25 cellular contexts compared by ENCODE assay signal in genomic region chr10:20372748-20373147, GRCh38.
DNase-seq lines count a peak whose midpoint lies in the region; ATAC-seq, FAIRE-seq and TF ChIP-seq lines count a peak whose summit lies in the region.
"Had no signal": no experiment of that assay in that cellular context is flagged by ENCODE, and none has a peak within 500 bp of the region (broad histone marks: within the 10 kb centered on the region; RNA-seq: fewer than 3 reads in every experiment).

No MANE protein-coding gene starts in this region.

- no peak overlapping the region for H3K14ac ChIP-seq in H9 (ENCODE audit: insufficient read depth, low read length)
- no peak overlapping the region for H3K14ac ChIP-seq in H1 (ENCODE audit: insufficient read length)

- FAIRE-seq in H1 (lab: Jason Lieb, UNC) (peak; percentile 72), pancreas (lab: Jason Lieb, UNC) (no peak)
- FAIRE-seq: GM18507, K562 had no signal

- H3K4me2 ChIP-seq in H9 (ENCODE audit: insufficient read depth, insufficient read length, low read length): peak overlapping the region; percentile 22
- 0 out of 4 replicates have a peak overlapping the region, but pooled peaks have one; percentile 1 to 23 for H3K4me2 ChIP-seq in H1 (ENCODE audit: insufficient read depth in 1 of 2, low read depth in 2 of 2, low read length in 2 of 2)

- no peak overlapping the region for H2BK120ac ChIP-seq in H9 (ENCODE audit: low read depth, low read length, poor library complexity, severe bottlenecking)
- no peak overlapping the region for H2BK120ac ChIP-seq in H1 (replicated peaks; ENCODE audit: low read depth, low read length)

- H2AK5ac ChIP-seq in H9 (ENCODE audit: insufficient read length, low read length) (no peak overlapping the region), H1 (ENCODE audit: low read depth, low read length) (no peak overlapping the region)

- POLR2A ChIA-PET in H1 (lab: Charles Lee; ENCODE audit: partially characterized antibody): interaction anchor here (1.0 to 2.0 kb wide), 4 partner anchors 13 to 556 kb away, joined by 3 to 4 read pairs (median 3); no protein-coding TSS in a partner anchor

- H3K4ac ChIP-seq in H9 (ENCODE audit: low read depth, low read length) (no peak overlapping the region), H1 (replicated peaks; ENCODE audit: insufficient read length, low read depth, low read length) (no peak overlapping the region)

- no peaks in the 10 kb centered on the region for H3K27me3 Mint-ChIP-seq in H9 (ENCODE audit: low read depth)
- H3K27me3 Mint-ChIP-seq in stimulated activated memory B cell treated with anti-CD40 and anti-IgM and Interleukin-4, amounts not matched to agents 10 μg/mL and 1 μg/mL and 100 μg/mL, for 72 hours: no peaks in the 10 kb centered on the region
- H3K27me3 Mint-ChIP-seq: B cell had no signal

- H2BK20ac ChIP-seq in H9 (ENCODE audit: low read depth, low read length, poor library complexity, severe bottlenecking) (no peak overlapping the region), H1 (ENCODE audit: low read length) (0 out of 2 replicates have a peak overlapping the region, but pooled peaks have one; percentile 10)

- ATAC-seq in HG02973 (IDR thresholded peaks at IDR 0.05; ENCODE audit: unreplicated experiment) (no peak), pancreas (no peak)
- no peak for ATAC-seq in stimulated activated memory B cell treated with anti-CD40 and anti-IgM and Interleukin-4, amounts not matched to agents 10 μg/mL and 1 μg/mL and 100 μg/mL, for 72 hours
- ATAC-seq: CD8-positive, alpha-beta T cell; K562; Panc1 had no signal

- H4K5ac ChIP-seq in H9 (ENCODE audit: insufficient read length, low read depth, low read length) (no peak overlapping the region), H1 (ENCODE audit: insufficient read length, low read depth, low read length) (no peak overlapping the region)

- H3K79me1 ChIP-seq in H9 (ENCODE audit: insufficient read depth, low read depth, low read length, poor library complexity, severe bottlenecking): no peaks in the 10 kb centered on the region
- H3K79me1 ChIP-seq in H1 (ENCODE audit: low read depth, low read length): no peaks in the 10 kb centered on the region

- H3K27ac ChIP-seq in H9 (ENCODE audit: insufficient read length, low read depth, low read length): peak overlapping the region; percentile 21
- peak overlapping the region; percentile 38; the same call in 1 of the 2 replicates for H3K27ac ChIP-seq in H1 (ENCODE audit: low read depth, low read length)
- no peak overlapping the region for H3K27ac ChIP-seq in pancreas
- H3K27ac ChIP-seq: C4-2B, HL-60, SK-N-MC had no signal

- no peak overlapping the region for H3K56ac ChIP-seq in H9 (ENCODE audit: insufficient read length, low read depth, low read length)
- no peak overlapping the region for H3K56ac ChIP-seq in H1 (replicated peaks; ENCODE audit: insufficient read length, low read depth, low read length)

- H3K79me2 ChIP-seq in H9 (ENCODE audit: insufficient read depth, low read length) (0 out of 2 replicates have a peak, but pooled peaks cover 2% of the 10 kb centered on the region), H1 (ENCODE audit: control insufficient read depth in 1 of 2, insufficient read depth in 2 of 2, low read length in 2 of 2) (peaks cover 0 to 18% of the 10 kb centered on the region in 2 experiments; a peak in 2 of 4 replicates)

- no peak overlapping the region for H3K9ac ChIP-seq in H9 (ENCODE audit: extremely low read depth, insufficient read length, low read length)
- no peak overlapping the region for H3K9ac ChIP-seq in H1 (replicated peaks in 1 of 4; ENCODE audit: extremely low read depth in 1 of 4, low read depth in 3 of 4, low read length in 3 of 4)
- no peak overlapping the region for H3K9ac ChIP-seq in iPS-15b (ENCODE audit: low read depth, low read length)

- H4K20me1 ChIP-seq in H9 (ENCODE audit: control insufficient read depth, insufficient read depth, insufficient read length): no peaks in the 10 kb centered on the region
- no peaks in the 10 kb centered on the region for H4K20me1 ChIP-seq in H1 (replicated peaks in 1 of 2; ENCODE audit: control insufficient read depth in 1 of 2, insufficient read depth in 2 of 2, low read length in 2 of 2)

- no peak overlapping the region for H2BK15ac ChIP-seq in H9 (ENCODE audit: low read depth, low read length)
- H2BK15ac ChIP-seq in H1 (ENCODE audit: low read length): no peak overlapping the region

- peaks cover 24 to 33% (median 30%) of the 10 kb centered on the region in 3 experiments for H3K36me3 Mint-ChIP-seq in H9 (ENCODE audit: insufficient read depth in 1 of 3, low read depth in 3 of 3)
- no peaks in the 10 kb centered on the region for H3K36me3 Mint-ChIP-seq in stimulated activated memory B cell treated with anti-CD40 and anti-IgM and Interleukin-4, amounts not matched to agents 10 μg/mL and 1 μg/mL and 100 μg/mL, for 72 hours
- H3K36me3 Mint-ChIP-seq: CD8-positive, alpha-beta T cell had no signal

- no peaks in the 10 kb centered on the region for H3K27me3 ChIP-seq in H9 (ENCODE audit: insufficient read depth, low read length)
- no peaks in the 10 kb centered on the region for H3K27me3 ChIP-seq in H1 (replicated peaks in 1 of 4; ENCODE audit: control insufficient read depth in 3 of 4, extremely low read depth in 1 of 4, insufficient read depth in 3 of 4, low read length in 3 of 4)
- H3K27me3 ChIP-seq in iPS-15b (ENCODE audit: control insufficient read depth, insufficient read depth, low read length): no peaks in the 10 kb centered on the region
- H3K27me3 ChIP-seq in pancreas: no peaks in the 10 kb centered on the region

- no peak overlapping the region for H3K18ac ChIP-seq in H9 (ENCODE audit: insufficient read length, low read depth, low read length)
- H3K18ac ChIP-seq in H1 (ENCODE audit: extremely low read depth, low read length): no peak overlapping the region

- H3K36me3 ChIP-seq in H1 (ENCODE audit: control insufficient read depth in 2 of 4, insufficient read depth in 4 of 4, low read length in 3 of 4): peaks cover 0 to 4% (median 2%) of the 10 kb centered on the region in 4 experiments; a peak in 2 of 8 replicates
- no peaks in the 10 kb centered on the region for H3K36me3 ChIP-seq in iPS-15b (ENCODE audit: control insufficient read depth, insufficient read depth, low read length)
- no peaks in the 10 kb centered on the region for H3K36me3 ChIP-seq in pancreas

- peaks cover 32 to 40% of the 10 kb centered on the region in 2 experiments for H3K4me1 Mint-ChIP-seq in H9
- no peaks in the 10 kb centered on the region for H3K4me1 Mint-ChIP-seq in stimulated activated memory B cell treated with anti-CD40 and anti-IgM and Interleukin-4, amounts not matched to agents 10 μg/mL and 1 μg/mL and 100 μg/mL, for 72 hours
- H3K4me1 Mint-ChIP-seq: B cell had no signal

- H3K4me3 Mint-ChIP-seq in H9: peak overlapping the region; percentile 16 to 32; a peak in 3 of 5 replicates
- H3K4me3 Mint-ChIP-seq in stimulated activated memory B cell treated with anti-CD40 and anti-IgM and Interleukin-4, amounts not matched to agents 10 μg/mL and 1 μg/mL and 100 μg/mL, for 72 hours: no peak overlapping the region
- H3K4me3 Mint-ChIP-seq: B cell; CD8-positive, alpha-beta T cell had no signal

- intact Hi-C loops in pancreas (cut with DNase I): no loop called here

- no peak for TF ChIP-seq EP300 in H1 (IDR thresholded peaks at IDR 0.05; ENCODE audit: borderline replicate concordance in 1 of 2, low read depth in 2 of 2, low read length in 2 of 2)

- H3K27ac Mint-ChIP-seq in H9: peak overlapping the region; percentile 20 to 33 (median 23); a peak in 3 of 7 replicates
- no peak overlapping the region for H3K27ac Mint-ChIP-seq in stimulated activated memory B cell treated with anti-CD40 and anti-IgM and Interleukin-4, amounts not matched to agents 10 μg/mL and 1 μg/mL and 100 μg/mL, for 72 hours
- H3K27ac Mint-ChIP-seq: B cell; CD8-positive, alpha-beta T cell had no signal

- DNase-seq in H9 (peak; percentile 40), NCI-H146 (lab: John Stamatoyannopoulos, UW) (peak; percentile 53), H1 (ENCODE audit: low read depth in 1 of 2, low spot score in 2 of 2) (no peak), pancreas (no peak)
- DNase-seq in stimulated activated CD4-positive, alpha-beta T cell treated with anti-CD3 and anti-CD28 coated beads, Interleukin-1b, Interleukin-23, amount 100 ng/mL, for 48 hours: no peak
- DNase-seq: Caco-2; CD8-positive, alpha-beta T cell; DMS79 treated with DMSO at 0.1 percent for 48 hours; Kasumi-1; NCI-H1092 treated with DMSO at 0.1 percent for 48 hours; NCI-H1436; NCI-H1930; NCI-H446 treated with DMSO at 0.1 percent for 48 hours; NCI-H526; SHP77 treated with DMSO at 0.1 percent for 48 hours had no signal

- no peak overlapping the region for H3K23ac ChIP-seq in H9 (ENCODE audit: insufficient read length, low read depth, low read length)
- H3K23ac ChIP-seq in H1 (ENCODE audit: insufficient read length): no peak overlapping the region

- CTCF ChIA-PET in H1 (lab: Charles Lee; ENCODE audit: partially characterized antibody): no interaction called here

- H3K23me2 ChIP-seq in H9 (ENCODE audit: insufficient read length, low read depth, low read length, poor library complexity, severe bottlenecking) (no peaks in the 10 kb centered on the region), H1 (ENCODE audit: low read depth, low read length) (peaks cover 3% of the 10 kb centered on the region; the same call in 1 of the 2 replicates)

- TF ChIP-seq CTCF in H9 (conservative IDR thresholded peaks at IDR 0.05) (no peak), H1 (IDR thresholded peaks at IDR 0.05; ENCODE audit: control extremely low read depth in 1 of 3, insufficient read depth in 1 of 3, low read depth in 1 of 3, low read length in 3 of 3) (no peak), pancreas (IDR thresholded peaks at IDR 0.05) (no peak)

- H2BK5ac ChIP-seq in H9 (ENCODE audit: insufficient read length, low read length): no peak overlapping the region
- H2BK5ac ChIP-seq in H1 (ENCODE audit: low read depth, low read length): peak overlapping the region; percentile 66; the same call in 1 of the 2 replicates

- H4K8ac ChIP-seq in H9 (replicated peaks; ENCODE audit: insufficient read length, low read depth, low read length) (no peak overlapping the region), H1 (ENCODE audit: extremely low read depth, insufficient read depth, low read length) (no peak overlapping the region)

- H2AFZ ChIP-seq in H9 (ENCODE audit: low read length) (no peak overlapping the region), H1 (ENCODE audit: low read length) (no peak overlapping the region)

- TF ChIP-seq RAD21 in H1 (IDR thresholded peaks at IDR 0.05 in 1 of 2, conservative IDR thresholded peaks at IDR 0.05 in 1 of 2; ENCODE audit: low read depth in 2 of 2, low read length in 2 of 2): no peak

- H3T11ph ChIP-seq in H9 (ENCODE audit: low read length): no peak overlapping the region

- H3K9me3 ChIP-seq in H9 (ENCODE audit: control insufficient read depth, low read depth, low read length): peaks cover 5% of the 10 kb centered on the region
- H3K9me3 ChIP-seq in H1 (ENCODE audit: insufficient read depth in 2 of 2, low read depth in 1 of 2, low read length in 1 of 2): peaks cover 3 to 8% of the 10 kb centered on the region in 2 experiments; a peak in 1 of 4 replicates
- H3K9me3 ChIP-seq in iPS-15b (ENCODE audit: control insufficient read depth, insufficient read depth, low read length): peaks cover 6% of the 10 kb centered on the region
- H3K9me3 ChIP-seq in pancreas: no peaks in the 10 kb centered on the region
- H3K9me3 ChIP-seq: Caco-2 had no signal

- H3K4me1 ChIP-seq in H9 (ENCODE audit: insufficient read depth, low read length) (no peaks in the 10 kb centered on the region; the same call in 1 of the 2 replicates), H1 (replicated peaks in 1 of 4; ENCODE audit: control insufficient read depth in 3 of 4, insufficient read depth in 4 of 4, low read length in 3 of 4) (peaks cover 3 to 11% (median 6%) of the 10 kb centered on the region in 4 experiments; a peak in 6 of 7 replicates), iPS-15b (ENCODE audit: control insufficient read depth, insufficient read depth, low read length) (peaks cover 14% of the 10 kb centered on the region), pancreas (no peaks in the 10 kb centered on the region)
- H3K4me1 ChIP-seq: Caco-2 had no signal

- no peak overlapping the region for H4K91ac ChIP-seq in H9 (ENCODE audit: insufficient read length, low read depth, low read length)
- H4K91ac ChIP-seq in H1 (replicated peaks; ENCODE audit: insufficient read length, low read length): no peak overlapping the region

- H3K9me3 Mint-ChIP-seq in H9: peaks cover 30 to 32% of the 10 kb centered on the region in 2 experiments; a peak in 4 of 5 replicates
- H3K9me3 Mint-ChIP-seq in stimulated activated memory B cell treated with anti-CD40 and anti-IgM and Interleukin-4, amounts not matched to agents 10 μg/mL and 1 μg/mL and 100 μg/mL, for 72 hours: peaks cover 5% of the 10 kb centered on the region

- H2BK12ac ChIP-seq in H9 (ENCODE audit: insufficient read length, low read depth, low read length) (no peak overlapping the region), H1 (ENCODE audit: low read depth, low read length) (no peak overlapping the region)

- H3K4me3 ChIP-seq in H1 (ENCODE audit: extremely low read depth in 1 of 4, insufficient read depth in 2 of 4, low read depth in 3 of 4, low read length in 4 of 4): peak overlapping the region in 1 of 4 experiments; percentile 40; a peak in 1 of 8 replicates
- peak overlapping the region; percentile 24 for H3K4me3 ChIP-seq in iPS-15b (ENCODE audit: low read depth, low read length)
- no peak overlapping the region for H3K4me3 ChIP-seq in pancreas
- H3K4me3 ChIP-seq: K562, SK-N-MC had no signal

- TF ChIP-seq POLR2A in H1 (IDR thresholded peaks at IDR 0.05; ENCODE audit: control extremely low read depth in 1 of 2, low read depth in 2 of 2, low read length in 2 of 2): no peak

Comparison
In these comparisons a context has a peak if more than half of its experiments do, and no peak if none do; other contexts are left out.
1. DNase-seq: peak in H9 (single experiment) and NCI-H146 (single experiment); none in H1 (0 of 2), stimulated activated CD4-positive, alpha-beta T cell treated with anti-CD3 and anti-CD28 coated beads, Interleukin-1b, Interleukin-23, amount 100 ng/mL, for 48 hours (single experiment) and pancreas (0 of 6).
2. H3K27ac ChIP-seq: peak in H9 (single experiment) and H1 (single experiment); none in pancreas (0 of 4).